19 cellular contexts compared by ENCODE assay signal in the genomic region with DNA sequence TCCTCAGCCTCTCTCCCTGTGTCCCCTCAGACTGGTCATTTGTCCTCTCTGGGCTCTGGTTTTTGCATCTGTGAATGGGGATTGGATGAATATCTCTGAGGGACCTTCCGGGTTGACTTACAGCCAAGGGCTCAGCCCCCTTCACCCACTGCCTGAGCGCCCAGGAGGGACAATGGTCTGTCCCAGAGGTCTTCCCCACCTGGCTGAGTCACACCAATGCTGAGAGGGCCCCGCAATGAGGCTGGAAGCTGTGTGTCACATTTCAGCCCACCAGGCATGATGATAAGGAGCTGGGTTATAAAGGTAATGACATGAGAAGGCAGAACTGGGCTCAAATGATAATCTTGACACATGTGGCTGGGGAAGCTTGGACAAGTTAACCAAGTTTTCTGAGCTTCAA.
A peak's percentile ranks its signal among the peaks of the same experiment; 100 is the strongest.
DNase-seq lines count a peak whose midpoint lies in the region; ATAC-seq lines count a peak whose summit lies in the region.
"Had no signal": no experiment of that assay in that cellular context is flagged by ENCODE, and none has a peak within 500 bp of the region (broad histone marks: within the 10 kb centered on the region; RNA-seq: fewer than 3 reads in every experiment).

No MANE protein-coding gene starts in this region.

- no peaks in the 10 kb centered on the region for H3K36me3 Mint-ChIP-seq in activated naive CD8-positive, alpha-beta T cell treated with anti-CD3 and anti-CD28 coated beads, Interleukin-2, amount 50 U/mL, for 24 hours (ENCODE audit: low read depth)
- no peaks in the 10 kb centered on the region for H3K36me3 Mint-ChIP-seq in activated naive CD8-positive, alpha-beta T cell treated with anti-CD3 and anti-CD28 coated beads for 36 hours

- no peaks in the 10 kb centered on the region for H3K27me3 ChIP-seq in neuronal stem cell (ENCODE audit: control insufficient read depth in 3 of 3, insufficient read depth in 3 of 3, low read depth in 1 of 3, low read length in 3 of 3)
- H3K27me3 ChIP-seq: BLaER1 treated with 17β-estradiol and CSF1 and Interleukin-3, amounts not matched to agents 10 nM and 100 nM had no signal

- H3K4me2 ChIP-seq in neuronal stem cell (ENCODE audit: insufficient read depth, low read length, poor library complexity, severe bottlenecking) = no peak overlapping the region
- H3K4me2 ChIP-seq: A549; BLaER1 treated with 17β-estradiol and CSF1 and Interleukin-3, amounts not matched to agents 10 nM and 100 nM had no signal

- H3K36me3 ChIP-seq in neuronal stem cell (replicated peaks in 1 of 2; ENCODE audit: control insufficient read depth in 2 of 2, insufficient read depth in 2 of 2, low read length in 2 of 2) = no peaks in the 10 kb centered on the region
- H3K36me3 ChIP-seq: BLaER1 treated with 17β-estradiol and CSF1 and Interleukin-3, amounts not matched to agents 10 nM and 100 nM; HAP-1 had no signal

- H3K18ac ChIP-seq in neuronal stem cell (ENCODE audit: low read length) = no peak overlapping the region

- H3K9me3 Mint-ChIP-seq in activated naive CD8-positive, alpha-beta T cell treated with anti-CD3 and anti-CD28 coated beads, Interleukin-2, amount 50 U/mL, for 24 hours = peaks cover 4% of the 10 kb centered on the region
- H3K9me3 Mint-ChIP-seq in activated naive CD8-positive, alpha-beta T cell treated with anti-CD3 and anti-CD28 coated beads for 36 hours = no peaks in the 10 kb centered on the region

- ATAC-seq in activated naive CD8-positive, alpha-beta T cell treated with anti-CD3 and anti-CD28 coated beads, Interleukin-2, amount 50 U/mL, for 24 hours = peak; percentile 76
- ATAC-seq in GM19455 (IDR thresholded peaks at IDR 0.05; ENCODE audit: unreplicated experiment) = no peak
- ATAC-seq: A549 had no signal

- H3K4ac ChIP-seq in neuronal stem cell (ENCODE audit: low read length) = no peak overlapping the region

- no peak overlapping the region for H4K91ac ChIP-seq in neuronal stem cell (ENCODE audit: low read depth, low read length, poor library complexity)

- peak overlapping the region; percentile 16 for H2BK12ac ChIP-seq in neuronal stem cell (ENCODE audit: low read length)

- H4K8ac ChIP-seq in neuronal stem cell (ENCODE audit: low read depth, low read length) = no peak overlapping the region

- no peak overlapping the region for H3K27ac ChIP-seq in neuronal stem cell (replicated peaks; ENCODE audit: low read length)
- H3K27ac ChIP-seq: BLaER1 treated with 17β-estradiol and CSF1 and Interleukin-3, amounts not matched to agents 10 nM and 100 nM; HL-60 had no signal

- no peaks in the 10 kb centered on the region for H3K79me1 ChIP-seq in neuronal stem cell (ENCODE audit: low read depth, low read length)

- H3K9me3 ChIP-seq in neuronal stem cell (replicated peaks in 1 of 2; ENCODE audit: control insufficient read depth in 2 of 2, insufficient read depth in 1 of 2, low read depth in 1 of 2, low read length in 2 of 2) = peaks cover 0 to 2% of the 10 kb centered on the region in 2 donors
- H3K9me3 ChIP-seq: A549, HAP-1 had no signal

- H3K23ac ChIP-seq in neuronal stem cell (ENCODE audit: low read depth, low read length, poor library complexity) = no peak overlapping the region

- H2AFZ ChIP-seq in neuronal stem cell (ENCODE audit: low read length) = no peak overlapping the region

- H3K14ac ChIP-seq in neuronal stem cell (ENCODE audit: low read length) = peak overlapping the region; percentile 64

- no peak overlapping the region for H2BK120ac ChIP-seq in neuronal stem cell (ENCODE audit: low read depth, low read length)

- H3K27ac Mint-ChIP-seq in activated naive CD8-positive, alpha-beta T cell treated with anti-CD3 and anti-CD28 coated beads, Interleukin-2, amount 50 U/mL, for 24 hours = no peak overlapping the region
- no peak overlapping the region for H3K27ac Mint-ChIP-seq in activated naive CD8-positive, alpha-beta T cell treated with anti-CD3 and anti-CD28 coated beads for 36 hours

- H3K9ac ChIP-seq in neuronal stem cell (ENCODE audit: low read depth, low read length, poor library complexity) = no peak overlapping the region
- H3K9ac ChIP-seq: BLaER1 treated with 17β-estradiol and CSF1 and Interleukin-3, amounts not matched to agents 10 nM and 100 nM had no signal

- H3K4me1 ChIP-seq in neuronal stem cell (ENCODE audit: control insufficient read depth in 2 of 2, insufficient read depth in 1 of 2, low read depth in 1 of 2, low read length in 2 of 2) = peaks cover 0 to 2% of the 10 kb centered on the region in 2 donors
- H3K4me1 ChIP-seq: HAP-1 had no signal

- peak; percentile 27 for DNase-seq in activated naive CD8-positive, alpha-beta T cell treated with anti-CD3 and anti-CD28 coated beads, Interleukin-2, amount 50 U/mL, for 24 hours
- no peak for DNase-seq in activated naive CD8-positive, alpha-beta T cell treated with anti-CD3 and anti-CD28 coated beads for 36 hours
- DNase-seq in islet precursor cell (peak; percentile 40), neuronal stem cell (ENCODE audit: low spot score) (no peak), NCI-H82 treated with DMSO at 0.1 percent for 48 hours (lab: John Stamatoyannopoulos, UW; ENCODE audit: unreplicated experiment) (no peak), NCI-H2081 treated with DMSO at 0.1 percent for 48 hours (lab: John Stamatoyannopoulos, UW) (no peak), NCI-H2196 treated with DMSO at 0.1 percent for 48 hours (lab: John Stamatoyannopoulos, UW; ENCODE audit: unreplicated experiment) (no peak)
- DNase-seq: DND-41, NCI-H1105, NCI-H1694, NCI-H2107, NCI-H526 treated with DMSO at 0.1 percent for 48 hours, PC-3 had no signal

- H3K4me1 Mint-ChIP-seq in activated naive CD8-positive, alpha-beta T cell treated with anti-CD3 and anti-CD28 coated beads, Interleukin-2, amount 50 U/mL, for 24 hours = peaks cover 46% of the 10 kb centered on the region
- H3K4me1 Mint-ChIP-seq in activated naive CD8-positive, alpha-beta T cell treated with anti-CD3 and anti-CD28 coated beads for 36 hours = peaks cover 10% of the 10 kb centered on the region

- WGBS in neuronal stem cell (ENCODE audit: extremely low coverage in 2 of 2, insufficient read length in 2 of 2, insufficient replicate concordance in 1 of 2), 2 donors = no CpG with 5 or more reads among the region's 3 CpGs

- no peak overlapping the region for H3K4me3 ChIP-seq in neuronal stem cell (ENCODE audit: low read length in 2 of 2)
- H3K4me3 ChIP-seq: A549; BLaER1 treated with 17β-estradiol and CSF1 and Interleukin-3, amounts not matched to agents 10 nM and 100 nM; HAP-1 had no signal

- no peak overlapping the region for H2BK15ac ChIP-seq in neuronal stem cell (ENCODE audit: low read length)

- peaks cover 8% of the 10 kb centered on the region for H3K27me3 Mint-ChIP-seq in activated naive CD8-positive, alpha-beta T cell treated with anti-CD3 and anti-CD28 coated beads, Interleukin-2, amount 50 U/mL, for 24 hours
- H3K27me3 Mint-ChIP-seq in activated naive CD8-positive, alpha-beta T cell treated with anti-CD3 and anti-CD28 coated beads for 36 hours = peaks cover 3% of the 10 kb centered on the region
- H3K27me3 Mint-ChIP-seq: IgD-negative memory B cell had no signal

- no peak overlapping the region for H3K4me3 Mint-ChIP-seq in activated naive CD8-positive, alpha-beta T cell treated with anti-CD3 and anti-CD28 coated beads, Interleukin-2, amount 50 U/mL, for 24 hours
- no peak overlapping the region for H3K4me3 Mint-ChIP-seq in activated naive CD8-positive, alpha-beta T cell treated with anti-CD3 and anti-CD28 coated beads for 36 hours
- H3K4me3 Mint-ChIP-seq: IgD-negative memory B cell had no signal

- H2AK5ac ChIP-seq in neuronal stem cell (ENCODE audit: low read depth, low read length) = peak overlapping the region; percentile 66

- peak overlapping the region; percentile 78 for H2BK5ac ChIP-seq in neuronal stem cell (ENCODE audit: low read length)

Comparison
In these comparisons a context has a peak if more than half of its experiments do, and no peak if none do; other contexts are left out.
1. DNase-seq: peak in activated naive CD8-positive, alpha-beta T cell treated with anti-CD3 and anti-CD28 coated beads, Interleukin-2, amount 50 U/mL, for 24 hours (single experiment) and islet precursor cell (single experiment); none in activated naive CD8-positive, alpha-beta T cell treated with anti-CD3 and anti-CD28 coated beads for 36 hours (single experiment), neuronal stem cell (single experiment), NCI-H82 treated with DMSO at 0.1 percent for 48 hours (single experiment), NCI-H2081 treated with DMSO at 0.1 percent for 48 hours (single experiment) and NCI-H2196 treated with DMSO at 0.1 percent for 48 hours (single experiment).